Comparison of ENCODE assay signal across 1 cellular context in genomic region chr19:19508217-19508616, GRCh38.
TF ChIP-seq lines count a peak whose summit lies in the region.

No MANE protein-coding gene starts in this region.

TF ChIP-seq in endothelial cell of umbilical vein, 7 proteins besides CTCF, POLR2A, EP300 and RAD21 (continued from another document):
- TF ChIP-seq MAX (IDR thresholded peaks at IDR 0.05; ENCODE audit: insufficient read depth, insufficient read length) (no peak), GATA2 (IDR thresholded peaks at IDR 0.05; ENCODE audit: insufficient read depth, insufficient read length, low read depth, low read length) (no peak), JUN (IDR thresholded peaks at IDR 0.05; ENCODE audit: borderline replicate concordance, insufficient read depth, insufficient read length, low read depth) (no peak), EZH2 (IDR thresholded peaks at IDR 0.05; ENCODE audit: borderline replicate concordance, low read depth, low read length, severe bottlenecking) (no peak), MYC (IDR thresholded peaks at IDR 0.05; ENCODE audit: low read depth, low read length) (no peak)
